Comparison of ENCODE assay signal across 1 cellular context in the genomic region with DNA sequence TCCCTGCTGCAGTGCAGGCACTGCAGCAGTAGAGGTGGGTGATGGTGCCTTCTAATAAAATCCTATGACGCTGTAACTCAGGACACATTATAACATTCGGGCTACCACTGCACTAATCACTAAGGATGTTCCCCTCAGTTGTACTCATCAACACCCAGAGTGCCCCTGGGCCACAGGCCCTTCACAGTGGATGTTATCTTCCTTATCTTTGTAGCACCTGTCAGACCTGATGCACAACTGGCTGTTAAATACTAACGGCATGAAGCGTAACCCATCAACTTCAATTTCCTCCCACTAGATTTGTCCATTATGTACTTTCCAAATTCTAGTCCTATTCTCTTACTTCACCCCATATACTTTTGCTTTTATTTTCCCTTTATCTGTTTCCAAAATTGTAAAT.
TF ChIP-seq lines count a peak whose summit lies in the region.

No MANE protein-coding gene starts in this region.

TF ChIP-seq in GM23338, 12 proteins besides CTCF, POLR2A, EP300 and RAD21 (continued from another document):
- no peak for TF ChIP-seq ZNF462 (CRISPR knock-in tag; IDR thresholded peaks at IDR 0.05)
- no peak for TF ChIP-seq POLR2AphosphoS5 (IDR thresholded peaks at IDR 0.05; ENCODE audit: low read depth)
- no peak for TF ChIP-seq CREB1 (CRISPR knock-in tag; IDR thresholded peaks at IDR 0.05; ENCODE audit: low read depth)
- no peak for TF ChIP-seq EZH2phosphoT487 (IDR thresholded peaks at IDR 0.05; ENCODE audit: unreplicated experiment)
- TF ChIP-seq REST (IDR thresholded peaks at IDR 0.05; ENCODE audit: unreplicated experiment), result no peak
- no peak for TF ChIP-seq ETS1 (IDR thresholded peaks at IDR 0.05)
- no peak for TF ChIP-seq NANOG (IDR thresholded peaks at IDR 0.05; ENCODE audit: borderline replicate concordance)
